17 cellular contexts compared by ENCODE assay signal in genomic region chr7:157658851-157659412, GRCh38.
DNase-seq lines count a peak whose midpoint lies in the region; ATAC-seq and TF ChIP-seq lines count a peak whose summit lies in the region.
"Had no signal": no experiment of that assay in that cellular context is flagged by ENCODE, and none has a peak within 500 bp of the region (broad histone marks: within the 10 kb centered on the region; RNA-seq: fewer than 3 reads in every experiment).

No MANE protein-coding gene starts in this region.

- H3K9me3 ChIP-seq in HEK293 (ENCODE audit: control insufficient read depth, insufficient read depth, low read depth, low read length) = no peaks in the 10 kb centered on the region
- peaks cover 0 to 2% of the 10 kb centered on the region in 2 donors for H3K9me3 ChIP-seq in neuronal stem cell (replicated peaks in 1 of 2; ENCODE audit: control insufficient read depth in 2 of 2, insufficient read depth in 1 of 2, low read depth in 1 of 2, low read length in 2 of 2)
- H3K9me3 ChIP-seq in Caco-2 = no peaks in the 10 kb centered on the region

- peaks cover 46% of the 10 kb centered on the region for H3K79me1 ChIP-seq in neuronal stem cell (ENCODE audit: low read depth, low read length)

- intact Hi-C loops in Caco-2 (cut with micrococcal nuclease; ENCODE audit: unreplicated experiment) = no loop called here

- H3K4me3 ChIP-seq in HEK293 (ENCODE audit: low read depth, low read length) (no peak overlapping the region), neuronal stem cell (ENCODE audit: low read length in 2 of 2) (no peak overlapping the region), Caco-2 (ENCODE audit: low read depth, low read length) (no peak overlapping the region)
- H3K4me3 ChIP-seq: GM23338 had no signal

- H3K9ac ChIP-seq in neuronal stem cell (ENCODE audit: low read depth, low read length, poor library complexity) = no peak overlapping the region

- no peak overlapping the region for H2BK12ac ChIP-seq in neuronal stem cell (ENCODE audit: low read length)

- H2BK5ac ChIP-seq in neuronal stem cell (ENCODE audit: low read length) = no peak overlapping the region

- H3K4me1 ChIP-seq in HEK293 (ENCODE audit: control insufficient read depth, insufficient read depth, low read length) (no peaks in the 10 kb centered on the region), neuronal stem cell (ENCODE audit: control insufficient read depth in 2 of 2, insufficient read depth in 1 of 2, low read depth in 1 of 2, low read length in 2 of 2) (peaks cover 0 to 8% of the 10 kb centered on the region in 2 donors), Caco-2 (no peaks in the 10 kb centered on the region)

- no peaks in the 10 kb centered on the region for H3K27me3 Mint-ChIP-seq in stimulated activated naive CD8-positive, alpha-beta T cell treated with anti-CD3 and anti-CD28 coated beads, Interleukin-15, amount 100 ng/mL, for 72 hours
- no peaks in the 10 kb centered on the region for H3K27me3 Mint-ChIP-seq in Caco-2 (ENCODE audit: insufficient read depth, unreplicated experiment)

- no peak overlapping the region for H2BK120ac ChIP-seq in neuronal stem cell (ENCODE audit: low read depth, low read length)

- H3K4me1 Mint-ChIP-seq in stimulated activated naive CD8-positive, alpha-beta T cell treated with anti-CD3 and anti-CD28 coated beads, Interleukin-15, amount 100 ng/mL, for 72 hours = peaks cover 10% of the 10 kb centered on the region
- H3K4me1 Mint-ChIP-seq in Caco-2 (ENCODE audit: low read depth, unreplicated experiment) = no peaks in the 10 kb centered on the region
- H3K4me1 Mint-ChIP-seq: GM23338 had no signal

- H3K27me3 ChIP-seq in neuronal stem cell (ENCODE audit: control insufficient read depth in 3 of 3, insufficient read depth in 3 of 3, low read depth in 1 of 3, low read length in 3 of 3) (no peaks in the 10 kb centered on the region), Caco-2 (replicated peaks; ENCODE audit: control insufficient read depth, insufficient read depth, low read length) (no peaks in the 10 kb centered on the region)

- POLR2A ChIA-PET in HEK293 (lab: Yijun Ruan, JAX) = no interaction called here
- POLR2A ChIA-PET in Caco-2 (lab: Charles Lee) = no interaction called here

- H3K18ac ChIP-seq in neuronal stem cell (ENCODE audit: low read length) = peak overlapping the region; percentile 27

- no peak overlapping the region for H3K27ac Mint-ChIP-seq in stimulated activated naive CD8-positive, alpha-beta T cell treated with anti-CD3 and anti-CD28 coated beads, Interleukin-15, amount 100 ng/mL, for 72 hours
- H3K27ac Mint-ChIP-seq in Caco-2 (ENCODE audit: unreplicated experiment) = no peak overlapping the region
- H3K27ac Mint-ChIP-seq: GM23338 had no signal

- no peak overlapping the region for H2BK15ac ChIP-seq in neuronal stem cell (ENCODE audit: low read length)

- H3K4me3 Mint-ChIP-seq in stimulated activated naive CD8-positive, alpha-beta T cell treated with anti-CD3 and anti-CD28 coated beads, Interleukin-15, amount 100 ng/mL, for 72 hours = no peak overlapping the region
- no peak overlapping the region for H3K4me3 Mint-ChIP-seq in Caco-2 (ENCODE audit: unreplicated experiment)
- H3K4me3 Mint-ChIP-seq: GM23338 had no signal

- H2AFZ ChIP-seq in neuronal stem cell (ENCODE audit: low read length) = no peak overlapping the region
- H2AFZ ChIP-seq: GM23338 had no signal

- CTCF ChIA-PET in HEK293 (lab: Yijun Ruan, JAX) (no interaction called here), Caco-2 (lab: Charles Lee) (no interaction called here)

- WGBS in neuronal stem cell (ENCODE audit: extremely low coverage in 2 of 2, insufficient read length in 2 of 2, insufficient replicate concordance in 1 of 2), 2 donors = no CpG with 5 or more reads among the region's 26 CpGs

- no peak for DNase-seq in stimulated activated naive CD8-positive, alpha-beta T cell treated with anti-CD3 and anti-CD28 coated beads, Interleukin-15, amount 100 ng/mL, for 72 hours
- DNase-seq in stimulated activated naive CD8-positive, alpha-beta T cell treated with anti-CD3 and anti-CD28 coated beads, Interleukin-15, Interleukin-2, amounts not matched to agents 100 U/mL and 50 U/mL, for 24 hours = no peak
- DNase-seq in neuronal stem cell (ENCODE audit: low spot score) (no peak), NCI-H1092 (lab: John Stamatoyannopoulos, UW) (no peak), GF-D8 (lab: John Stamatoyannopoulos, UW) (no peak), Caco-2 (no peak)
- DNase-seq: ACHN, COR-L47, GDM1, NCI-H187, NCI-H2107, NCI-H510A treated with DMSO at 0.1 percent for 48 hours, NCI-H774, OCI-M1 had no signal

- H3K36me3 ChIP-seq in HEK293 (ENCODE audit: control insufficient read depth in 2 of 2, insufficient read depth in 1 of 2, low read length in 2 of 2) (no peaks in the 10 kb centered on the region), neuronal stem cell (replicated peaks in 1 of 2; ENCODE audit: control insufficient read depth in 2 of 2, insufficient read depth in 2 of 2, low read length in 2 of 2) (peaks cover 39 to 90% of the 10 kb centered on the region in 2 donors), Caco-2 (ENCODE audit: control insufficient read depth, insufficient read depth, low read length) (no peaks in the 10 kb centered on the region)

- no peaks in the 10 kb centered on the region for H3K36me3 Mint-ChIP-seq in Caco-2 (ENCODE audit: insufficient read depth, unreplicated experiment)

- ATAC-seq in stimulated activated naive CD8-positive, alpha-beta T cell treated with anti-CD3 and anti-CD28 coated beads, Interleukin-15, amount 100 ng/mL, for 72 hours = peak; percentile 57
- no peak for ATAC-seq in stimulated activated naive CD8-positive, alpha-beta T cell treated with anti-CD3 and anti-CD28 coated beads, Interleukin-15, Interleukin-2, amounts not matched to agents 100 U/mL and 50 U/mL, for 24 hours
- ATAC-seq: GM23338, HCT116 had no signal

- no peaks in the 10 kb centered on the region for H3K9me3 Mint-ChIP-seq in stimulated activated naive CD8-positive, alpha-beta T cell treated with anti-CD3 and anti-CD28 coated beads, Interleukin-15, amount 100 ng/mL, for 72 hours
- H3K9me3 Mint-ChIP-seq in Caco-2 (ENCODE audit: unreplicated experiment) = no peaks in the 10 kb centered on the region

- TF ChIP-seq CTCF in HEK293 (tag by site-specific recombination; IDR thresholded peaks at IDR 0.05) = no peak
- TF ChIP-seq CTCF in Caco-2 (IDR thresholded peaks at IDR 0.05; ENCODE audit: insufficient read depth in 1 of 2, low read depth in 1 of 2, low read length in 1 of 2, severe bottlenecking in 1 of 2, unreplicated experiment in 1 of 2) = no peak

- H2AK5ac ChIP-seq in neuronal stem cell (ENCODE audit: low read depth, low read length) = no peak overlapping the region

- no TSS peak for BruUV-seq in Caco-2 (replicated peaks; lab: Mats Ljungman, UMichigan)

- no peak overlapping the region for H4K91ac ChIP-seq in neuronal stem cell (ENCODE audit: low read depth, low read length, poor library complexity)

- no peak overlapping the region for H3K4ac ChIP-seq in neuronal stem cell (ENCODE audit: low read length)

- H3K27ac ChIP-seq in HEK293 (ENCODE audit: extremely low read depth, low read depth, low read length) (no peak overlapping the region), neuronal stem cell (replicated peaks; ENCODE audit: low read length) (no peak overlapping the region)

- no peak overlapping the region for H4K8ac ChIP-seq in neuronal stem cell (ENCODE audit: low read depth, low read length)

- no peak overlapping the region for H3K4me2 ChIP-seq in neuronal stem cell (ENCODE audit: insufficient read depth, low read length, poor library complexity, severe bottlenecking)
- H3K4me2 ChIP-seq: GM23338 had no signal

- H3K23ac ChIP-seq in neuronal stem cell (ENCODE audit: low read depth, low read length, poor library complexity) = no peak overlapping the region

- no peak overlapping the region for H3K14ac ChIP-seq in neuronal stem cell (ENCODE audit: low read length)

TF ChIP-seq in HEK293, 187 proteins besides CTCF, POLR2A, EP300 and RAD21:
- TF ChIP-seq ZNF391 (tag by site-specific recombination; IDR thresholded peaks at IDR 0.05; ENCODE audit: borderline replicate concordance, low read depth) (no peak), ZFHX2 (tag by site-specific recombination; conservative IDR thresholded peaks at IDR 0.05) (peak; percentile 60), ZNF677 (tag by site-specific recombination; IDR thresholded peaks at IDR 0.05) (no peak), EGR2 (tag by site-specific recombination; IDR thresholded peaks at IDR 0.05; ENCODE audit: low read depth) (0 out of 2 replicates have a peak, but pooled peaks have one; percentile 23), GLIS2 (tag by site-specific recombination; IDR thresholded peaks at IDR 0.05) (no peak), ZNF394 (tag by site-specific recombination; IDR thresholded peaks at IDR 0.05; ENCODE audit: borderline replicate concordance) (no peak)
